1 cellular context compared by ENCODE assay signal in genomic region chr12:6492838-6493579, GRCh38.
TF ChIP-seq lines count a peak whose summit lies in the region.

Gene MRPL51 (minus strand): TSS chr12:6493262. CDS start chr12:6493136, 126 bp downstream.

TF ChIP-seq in HepG2, 621 proteins besides CTCF, POLR2A, EP300 and RAD21 (continued from another document and continues in another):
- TF ChIP-seq REST (IDR thresholded peaks at IDR 0.05; ENCODE audit: borderline replicate concordance in 1 of 2, low read depth in 1 of 2, low read length in 2 of 2) (peak in 1 of 2 experiments; percentile 34; a peak in 1 of 4 replicates), MBD4 (IDR thresholded peaks at IDR 0.05; ENCODE audit: borderline replicate concordance, low read length) (no peak), CHD4 (IDR thresholded peaks at IDR 0.05; ENCODE audit: borderline replicate concordance, low read length) (no peak), RNF2 (conservative IDR thresholded peaks at IDR 0.05; ENCODE audit: low read depth) (no peak), ZNF556 (CRISPR knock-in tag; IDR thresholded peaks at IDR 0.05; ENCODE audit: borderline replicate concordance) (no peak), ZNF557 (CRISPR knock-in tag; IDR thresholded peaks at IDR 0.05) (no peak), ZNF484 (CRISPR knock-in tag; IDR thresholded peaks at IDR 0.05; ENCODE audit: borderline replicate concordance, low read depth) (no peak), PBX2 (CRISPR knock-in tag; IDR thresholded peaks at IDR 0.05) (0 out of 2 replicates have a peak, but pooled peaks have one; percentile 15), ZNF333 (CRISPR knock-in tag; IDR thresholded peaks at IDR 0.05; ENCODE audit: borderline replicate concordance) (peak; percentile 46; the same call in 1 of the 2 replicates), ERF (CRISPR knock-in tag; IDR thresholded peaks at IDR 0.05) (0 out of 2 replicates have a peak, but pooled peaks have one; percentile 47), ZNF354B (CRISPR knock-in tag; IDR thresholded peaks at IDR 0.05) (0 out of 2 replicates have a peak, but pooled peaks have one; percentile 48), ZKSCAN5 (CRISPR knock-in tag; IDR thresholded peaks at IDR 0.05) (no peak), NPAS2 (CRISPR knock-in tag; IDR thresholded peaks at IDR 0.05; ENCODE audit: borderline replicate concordance) (no peak), LCORL (IDR thresholded peaks at IDR 0.05) (no peak), LCORL (CRISPR knock-in tag; IDR thresholded peaks at IDR 0.05) (peak; percentile 51; the same call in 1 of the 2 replicates), ZKSCAN1 (IDR thresholded peaks at IDR 0.05; ENCODE audit: low read length) (no peak), FOXK2 (IDR thresholded peaks at IDR 0.05) (peak; percentile 62; the same call in 1 of the 2 replicates), SAFB2 (CRISPR knock-in tag; IDR thresholded peaks at IDR 0.05; ENCODE audit: borderline replicate concordance, low read depth) (0 out of 2 replicates have a peak, but pooled peaks have one; percentile 66), BRD4 (CRISPR knock-in tag; IDR thresholded peaks at IDR 0.05) (0 out of 2 replicates have a peak, but pooled peaks have one; percentile 16), CCDC6 (CRISPR knock-in tag; IDR thresholded peaks at IDR 0.05) (0 out of 2 replicates have a peak, but pooled peaks have one; percentile 2), NFIB (CRISPR knock-in tag; IDR thresholded peaks at IDR 0.05; ENCODE audit: borderline replicate concordance) (no peak), ZSCAN5A (CRISPR knock-in tag; IDR thresholded peaks at IDR 0.05; ENCODE audit: borderline replicate concordance) (peak; percentile 66; the same call in 1 of the 2 replicates), KMT2A (CRISPR knock-in tag; IDR thresholded peaks at IDR 0.05) (peak; percentile 81; the same call in 1 of the 2 replicates), ZNF256 (CRISPR knock-in tag; conservative IDR thresholded peaks at IDR 0.05) (peak; percentile 28; the same call in 1 of the 2 replicates), E2F5 (CRISPR knock-in tag; conservative IDR thresholded peaks at IDR 0.05) (no peak), KDM1A (CRISPR knock-in tag; IDR thresholded peaks at IDR 0.05) (no peak), ZNF143 (CRISPR knock-in tag; IDR thresholded peaks at IDR 0.05) (peak; percentile 85), PRDM15 (CRISPR knock-in tag; IDR thresholded peaks at IDR 0.05) (no peak), SP5 (CRISPR knock-in tag; IDR thresholded peaks at IDR 0.05; ENCODE audit: borderline replicate concordance, low read depth) (no peak; the same call in 1 of the 2 replicates), ZBTB39 (CRISPR knock-in tag; IDR thresholded peaks at IDR 0.05) (no peak), ZNF782 (CRISPR knock-in tag; IDR thresholded peaks at IDR 0.05; ENCODE audit: borderline replicate concordance) (no peak), EHMT2 (IDR thresholded peaks at IDR 0.05; ENCODE audit: borderline replicate concordance, low read depth, low read length) (no peak), ZNF563 (CRISPR knock-in tag; IDR thresholded peaks at IDR 0.05) (no peak), DRAP1 (CRISPR knock-in tag; IDR thresholded peaks at IDR 0.05) (peak; percentile 70; the same call in 1 of the 2 replicates), POGZ (CRISPR knock-in tag; IDR thresholded peaks at IDR 0.05) (peak; percentile 38; the same call in 1 of the 2 replicates), ZBTB8A (CRISPR knock-in tag; IDR thresholded peaks at IDR 0.05; ENCODE audit: borderline replicate concordance, low read depth) (no peak), ARNT2 (CRISPR knock-in tag; IDR thresholded peaks at IDR 0.05; ENCODE audit: low read depth) (no peak), ZSCAN29 (CRISPR knock-in tag; conservative IDR thresholded peaks at IDR 0.05) (0 out of 2 replicates have a peak, but pooled peaks have one; percentile 17), ATF1 (CRISPR knock-in tag; IDR thresholded peaks at IDR 0.05) (0 out of 2 replicates have a peak, but pooled peaks have one; percentile 41), AHR (CRISPR knock-in tag; IDR thresholded peaks at IDR 0.05) (no peak), ZNF225 (CRISPR knock-in tag; IDR thresholded peaks at IDR 0.05) (no peak), PHF21A (CRISPR knock-in tag; IDR thresholded peaks at IDR 0.05) (no peak; the same call in none of the 2 replicates), RFX1 (IDR thresholded peaks at IDR 0.05) (no peak), FOXM1 (CRISPR knock-in tag; IDR thresholded peaks at IDR 0.05) (no peak), ZNF784 (CRISPR knock-in tag; IDR thresholded peaks at IDR 0.05; ENCODE audit: borderline replicate concordance) (0 out of 2 replicates have a peak, but pooled peaks have one; percentile 10), CEBPZ (IDR thresholded peaks at IDR 0.05; ENCODE audit: low read length) (no peak), SNRNP70 (IDR thresholded peaks at IDR 0.05; ENCODE audit: low read depth, low read length) (no peak), KDM3A (CRISPR knock-in tag; IDR thresholded peaks at IDR 0.05; ENCODE audit: low read depth) (peak; percentile 37; the same call in 1 of the 2 replicates), BHLHE40 (IDR thresholded peaks at IDR 0.05; ENCODE audit: low read length) (no peak), NR2C2 (CRISPR knock-in tag; IDR thresholded peaks at IDR 0.05; ENCODE audit: borderline replicate concordance) (peak; percentile 80; the same call in 1 of the 2 replicates)
